Comparison of ENCODE assay signal across 8 cellular contexts in genomic region chr13:99320693-99321481, GRCh38. TPM values are rescaled to one million over a fixed set of nuclear protein-coding genes. Genes with fewer than 3 reads are reported as not detected.
DNase-seq lines count a peak whose midpoint lies in the region; ATAC-seq, FAIRE-seq and TF ChIP-seq lines count a peak whose summit lies in the region.

No MANE protein-coding gene starts in this region.

- H3K36me3 Mint-ChIP-seq in naive B cell: peaks cover 22 to 36% of the 10 kb centered on the region in 2 donors

- peaks cover 3% of the 10 kb centered on the region; the same call in 1 of the 2 replicates for H4K20me1 ChIP-seq in OCI-LY7 (ENCODE audit: insufficient read depth, low read length)

- H3K4me3 Mint-ChIP-seq in naive B cell: no peak overlapping the region

- H3K27ac Mint-ChIP-seq in naive B cell: peak overlapping the region; percentile 11 to 90 (median 49)

- H3K27me3 ChIP-seq in bronchial epithelial cell (ENCODE audit: control insufficient read depth, insufficient read depth, low read length) (no peaks in the 10 kb centered on the region), WERI-Rb-1 (ENCODE audit: insufficient read depth, low read depth, severe bottlenecking) (no peaks in the 10 kb centered on the region)

- no peaks in the 10 kb centered on the region for H3K27me3 Mint-ChIP-seq in naive B cell

- POLR2A ChIA-PET in OCI-LY7 (lab: Charles Lee): interaction anchor here (0.6 kb wide), 1 partner anchor 50 kb away, joined by 3 read pairs; no protein-coding TSS in a partner anchor

- no peak for FAIRE-seq in bronchial epithelial cell (lab: Jason Lieb, UNC)

- H3K9me3 ChIP-seq in WERI-Rb-1 (ENCODE audit: severe bottlenecking) (no peaks in the 10 kb centered on the region), OCI-LY7 (ENCODE audit: low read length) (no peaks in the 10 kb centered on the region)

- CTCF ChIA-PET in OCI-LY7 (lab: Charles Lee; ENCODE audit: unreplicated experiment): no interaction called here

- H2AFZ ChIP-seq in OCI-LY7 (ENCODE audit: low read length): no peak overlapping the region

- intact Hi-C loops in posterior cingulate gyrus (cut with DNase I): no loop called here
- intact Hi-C loops in OCI-LY7 (cut with micrococcal nuclease; ENCODE audit: unreplicated experiment): no loop called here

- H3K36me3 ChIP-seq in bronchial epithelial cell (ENCODE audit: control insufficient read depth, insufficient read depth, low read length) (no peaks in the 10 kb centered on the region), WERI-Rb-1 (peaks cover 22% of the 10 kb centered on the region), OCI-LY7 (ENCODE audit: insufficient read depth, low read length) (peaks cover 20% of the 10 kb centered on the region)

- no TSS peak for BruUV-seq in OCI-LY7 (replicated peaks; lab: Mats Ljungman, UMichigan)

- TF ChIP-seq CTCF in bronchial epithelial cell (IDR thresholded peaks at IDR 0.05; ENCODE audit: insufficient read depth, low read length, severe bottlenecking): no peak
- TF ChIP-seq CTCF in WERI-Rb-1 (IDR thresholded peaks at IDR 0.05; ENCODE audit: low read depth, low read length): no peak
- no peak for TF ChIP-seq CTCF in OCI-LY7 (conservative IDR thresholded peaks at IDR 0.05; ENCODE audit: low read length)

- H3K27ac ChIP-seq in WERI-Rb-1 (no peak overlapping the region), OCI-LY7 (ENCODE audit: low read depth, low read length, poor library complexity, severe bottlenecking) (no peak overlapping the region)

- peaks cover 9% of the 10 kb centered on the region for H3K4me1 ChIP-seq in OCI-LY7 (ENCODE audit: insufficient read depth, low read length, poor library complexity, severe bottlenecking)

- no peaks in the 10 kb centered on the region for H3K9me3 Mint-ChIP-seq in naive B cell

- no peaks in the 10 kb centered on the region for H3K9me2 ChIP-seq in OCI-LY7 (ENCODE audit: insufficient read depth, low read length)

- H3K4me1 Mint-ChIP-seq in naive B cell: peaks cover 30 to 49% (median 42%) of the 10 kb centered on the region in 3 donors

- ATAC-seq in naive B cell (ENCODE audit: low read depth in 2 of 2) (peak; percentile 67 to 68), HG02763 (IDR thresholded peaks at IDR 0.05; ENCODE audit: unreplicated experiment) (no peak)

- no peak overlapping the region for H3K4me3 ChIP-seq in bronchial epithelial cell (ENCODE audit: low read depth, low read length)
- no peak overlapping the region for H3K4me3 ChIP-seq in WERI-Rb-1 (ENCODE audit: low read depth, low read length)
- no peak overlapping the region for H3K4me3 ChIP-seq in OCI-LY7 (ENCODE audit: low read depth, low read length, poor library complexity, severe bottlenecking)

- no peaks in the 10 kb centered on the region for H3K79me2 ChIP-seq in OCI-LY7 (ENCODE audit: insufficient read depth, low read depth, low read length)

- DNase-seq in ELR (ENCODE audit: low read depth) (peak; percentile 94), NCI-H345 treated with DMSO at 0.1 percent for 48 hours (lab: John Stamatoyannopoulos, UW; ENCODE audit: unreplicated experiment) (peak; percentile 1), bronchial epithelial cell (ENCODE audit: low read depth) (peak; percentile 84), naive B cell (no peak), posterior cingulate gyrus (no peak), WERI-Rb-1 (no peak), OCI-LY7 (ENCODE audit: low spot score) (no peak)

- no peak overlapping the region for H3K4me2 ChIP-seq in OCI-LY7 (ENCODE audit: low read length)

RNA-seq across cellular contexts. Expression of gene GPR183, which starts 13.7 kb away (rescaled TPM):
- total RNA-seq in bronchial epithelial cell: 0.13 TPM in 1 of 2 replicates, not detected in the other
- 100 to 1,000 TPM in 5 of 6 donors, 10 to 100 TPM in 1; 98.3 to 487 (median 158) TPM for polyA plus RNA-seq in naive B cell (ENCODE audit: low read depth in 6 of 6)
- total RNA-seq in OCI-LY7 (2014; rRNA removed; shearing (Covaris generic)): not detected in 2 replicates
- not detected in 2 replicates for total RNA-seq in OCI-LY7 (2022)

Comparison
In these comparisons a context has a peak if more than half of its experiments do, and no peak if none do; other contexts are left out.
1. DNase-seq: peak in ELR (single experiment), NCI-H345 treated with DMSO at 0.1 percent for 48 hours (single experiment) and bronchial epithelial cell (single experiment); none in naive B cell (single experiment), posterior cingulate gyrus (0 of 10), WERI-Rb-1 (single experiment) and OCI-LY7 (single experiment).